8 cellular contexts compared by ENCODE assay signal in the genomic region with DNA sequence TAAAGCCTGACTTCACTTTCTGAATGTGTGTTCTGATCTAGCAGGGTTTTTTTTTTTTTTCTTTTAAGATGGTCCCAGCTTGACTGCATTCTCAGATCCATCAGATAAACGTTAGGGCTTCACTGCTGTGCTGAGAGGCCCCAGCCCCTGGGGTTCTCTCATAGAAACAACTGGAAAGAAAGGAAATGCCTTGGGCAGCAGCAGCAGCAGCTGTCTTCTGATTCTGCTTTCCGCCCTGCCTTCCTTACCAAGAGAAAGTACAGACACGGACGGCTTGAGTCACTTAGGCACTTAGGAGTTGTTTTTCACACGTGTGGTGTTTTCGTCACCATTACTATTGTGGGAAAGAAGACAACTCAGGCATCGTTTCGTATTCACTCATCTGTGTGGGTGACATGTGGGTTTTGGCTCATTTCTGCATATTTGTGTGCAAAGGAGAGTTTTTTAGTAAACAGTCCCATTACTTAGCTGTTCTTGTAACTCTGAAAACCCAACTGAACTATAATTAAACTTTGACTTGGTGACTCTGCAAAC.
DNase-seq lines count a peak whose midpoint lies in the region; FAIRE-seq and TF ChIP-seq lines count a peak whose summit lies in the region.

No MANE protein-coding gene starts in this region.

- TF ChIP-seq CTCF in left ventricle myocardium inferior (IDR thresholded peaks at IDR 0.05; ENCODE audit: borderline replicate concordance) = no peak

- H3K27me3 ChIP-seq in NT2/D1 (ENCODE audit: insufficient read depth, insufficient read length) (no peaks in the 10 kb centered on the region), left ventricle myocardium inferior (ENCODE audit: low read depth) (no peaks in the 10 kb centered on the region), skeletal muscle satellite cell (ENCODE audit: control insufficient read depth, insufficient read depth, low read length) (no peaks in the 10 kb centered on the region)

- intact Hi-C loops in left ventricle myocardium inferior (cut with micrococcal nuclease) = no loop called here

- peak overlapping the region; percentile 35 for H3K4me2 ChIP-seq in skeletal muscle satellite cell (ENCODE audit: low read length)

- FAIRE-seq in H54 (lab: Jason Lieb, UNC) = no peak

- H3K4me1 ChIP-seq in NT2/D1 (ENCODE audit: insufficient read depth, insufficient read length) = peaks cover 8% of the 10 kb centered on the region
- H3K4me1 ChIP-seq in left ventricle myocardium inferior = peaks cover 52% of the 10 kb centered on the region
- peaks cover 35% of the 10 kb centered on the region for H3K4me1 ChIP-seq in skeletal muscle satellite cell (ENCODE audit: control insufficient read depth, insufficient read depth, low read length)

- H3K36me3 ChIP-seq in NT2/D1 (ENCODE audit: insufficient read depth, insufficient read length, low read length) = peaks cover 33% of the 10 kb centered on the region
- H3K36me3 ChIP-seq in left ventricle myocardium inferior = peaks cover 46% of the 10 kb centered on the region
- peaks cover 27% of the 10 kb centered on the region for H3K36me3 ChIP-seq in skeletal muscle satellite cell (ENCODE audit: insufficient read depth, low read length)

- H3K9me3 ChIP-seq in NT2/D1 (ENCODE audit: insufficient read depth, low read length) (no peaks in the 10 kb centered on the region), left ventricle myocardium inferior (replicated peaks) (no peaks in the 10 kb centered on the region), skeletal muscle satellite cell (replicated peaks; ENCODE audit: low read length) (no peaks in the 10 kb centered on the region)

- H3K27ac ChIP-seq in left ventricle myocardium inferior (replicated peaks) = peak overlapping the region; percentile 71

- TF ChIP-seq POLR2A in H54 (IDR thresholded peaks at IDR 0.05; ENCODE audit: low read depth, low read length) = no peak

- DNase-seq in EL (peak; percentile 78), H4 (ENCODE audit: low spot score) (peak; percentile 99), NT2/D1 (ENCODE audit: low read depth, low spot score) (no peak), left ventricle myocardium inferior (no peak), H54 (ENCODE audit: insufficient read length, low spot score) (no peak), DMS79 (lab: John Stamatoyannopoulos, UW) (no peak)
- peak; percentile 71 for DNase-seq in activated naive CD4-positive, alpha-beta T cell treated with anti-CD3 and anti-CD28 coated beads, Interleukin-2, amount 50 U/mL, for 16 hours

- H3K9ac ChIP-seq in NT2/D1 (ENCODE audit: insufficient read length, low read depth) = peak overlapping the region; percentile 38
- peak overlapping the region; percentile 83 for H3K9ac ChIP-seq in skeletal muscle satellite cell (ENCODE audit: low read depth, low read length)

- no peak overlapping the region for H3K4me3 ChIP-seq in NT2/D1 (ENCODE audit: insufficient read length, low read depth)
- no peak overlapping the region for H3K4me3 ChIP-seq in left ventricle myocardium inferior
- H3K4me3 ChIP-seq in skeletal muscle satellite cell (ENCODE audit: low read length) = no peak overlapping the region

Comparison
In these comparisons a context has a peak if more than half of its experiments do, and no peak if none do; other contexts are left out.
1. DNase-seq: peak in EL (single experiment), H4 (single experiment) and activated naive CD4-positive, alpha-beta T cell treated with anti-CD3 and anti-CD28 coated beads, Interleukin-2, amount 50 U/mL, for 16 hours (single experiment); none in NT2/D1 (single experiment), left ventricle myocardium inferior (single experiment), H54 (single experiment) and DMS79 (single experiment).